In the genomic region with DNA sequence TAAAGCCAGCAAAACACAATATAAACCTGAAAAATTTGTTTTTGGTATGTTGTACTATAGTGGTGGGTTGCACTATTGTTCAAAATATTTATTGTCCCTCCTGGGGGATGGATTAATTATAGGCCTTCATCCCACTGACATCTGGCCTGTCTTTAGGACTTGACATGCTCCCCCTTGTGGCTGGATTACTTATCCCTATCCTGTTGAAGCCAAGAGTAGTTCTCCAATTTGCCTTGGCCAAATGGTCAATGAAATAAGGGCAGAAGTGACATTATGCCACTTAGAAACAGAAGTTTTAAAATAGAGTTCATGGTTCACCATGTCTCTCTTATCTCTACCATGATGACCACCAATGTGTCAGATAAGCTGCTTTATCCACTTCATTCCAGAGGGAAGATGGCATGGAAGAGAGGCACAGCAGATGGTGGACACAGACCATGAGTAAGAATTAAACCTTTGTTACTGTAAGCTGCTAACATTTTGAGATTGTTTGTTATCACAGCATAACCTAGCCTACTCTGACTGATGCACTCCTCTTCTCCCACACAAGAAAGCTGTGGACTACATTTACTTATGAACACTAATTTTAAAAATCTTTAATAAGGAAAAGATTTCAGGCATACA, we compare ENCODE assay signal across 10 cellular contexts. TPM values are rescaled to one million over a fixed set of nuclear protein-coding genes. Genes with fewer than 3 reads are reported as not detected.
DNase-seq lines count a peak whose midpoint lies in the region; ATAC-seq and TF ChIP-seq lines count a peak whose summit lies in the region.
"Had no signal": no experiment of that assay in that cellular context is flagged by ENCODE, and none has a peak within 500 bp of the region (broad histone marks: within the 10 kb centered on the region; RNA-seq: fewer than 3 reads in every experiment).

No MANE protein-coding gene starts in this region.

- H3K4me3 ChIP-seq in fibroblast of the aortic adventitia (ENCODE audit: low read depth, low read length) (no peak overlapping the region), upper lobe of right lung (no peak overlapping the region)

- no peak overlapping the region for H3K27ac ChIP-seq in upper lobe of right lung
- H3K27ac ChIP-seq: neutrophil had no signal

- intact Hi-C loops in upper lobe of right lung (cut with DNase I), result no loop called here

- TF ChIP-seq CTCF in fibroblast of the aortic adventitia (IDR thresholded peaks at IDR 0.05; ENCODE audit: insufficient read depth, low read length) (peak; percentile 51), upper lobe of right lung (IDR thresholded peaks at IDR 0.05) (peak; percentile 67)

- H3K4me1 ChIP-seq in upper lobe of right lung, result no peaks in the 10 kb centered on the region

- ATAC-seq in upper lobe of right lung, result peak; percentile 79
- ATAC-seq: T-cell had no signal

- H3K36me3 ChIP-seq in upper lobe of right lung, result no peaks in the 10 kb centered on the region
- H3K36me3 ChIP-seq: neutrophil had no signal

- no peaks in the 10 kb centered on the region for H3K9me3 ChIP-seq in upper lobe of right lung
- H3K9me3 ChIP-seq: neutrophil had no signal

- no peaks in the 10 kb centered on the region for H3K27me3 ChIP-seq in upper lobe of right lung
- H3K27me3 ChIP-seq: neutrophil had no signal

- DNase-seq in COLO668 (lab: John Stamatoyannopoulos, UW; ENCODE audit: unreplicated experiment), result peak; percentile 6
- peak; percentile 39 for DNase-seq in H4 (ENCODE audit: low spot score)
- peak; percentile 51 for DNase-seq in RPMI7951 (ENCODE audit: low read depth)
- peak; percentile 30 for DNase-seq in fibroblast of the aortic adventitia (ENCODE audit: low read depth)
- DNase-seq in upper lobe of right lung, result no peak
- no peak for DNase-seq in islet precursor cell
- no peak for DNase-seq in cerebellar nuclear complex (lab: John Stamatoyannopoulos, UW)
- DNase-seq in OCI-M2 (lab: John Stamatoyannopoulos, UW; ENCODE audit: unreplicated experiment), result no peak

RNA-seq across cellular contexts. Expression of gene ARHGEF28, which starts 29.2 kb away (rescaled TPM):
- total RNA-seq in H4 (2014; rRNA removed; shearing (Covaris generic)), result 1.7 and 3.1 TPM in 2 replicates
- 11.3 and 13.4 TPM in 2 replicates for total RNA-seq in RPMI7951 (2014; rRNA removed; shearing (Covaris generic))
- total RNA-seq in fibroblast of the aortic adventitia (ENCODE audit: low replicate concordance) (10.1 and 26.2 TPM in 2 replicates), upper lobe of right lung (22.3 TPM)

RNA-seq across cellular contexts. Expression of gene UTP15, which starts 31.3 kb away (rescaled TPM):
- 20.8 and 23.2 TPM in 2 replicates for total RNA-seq in H4 (2014; rRNA removed; shearing (Covaris generic))
- 14.7 and 19.0 TPM in 2 replicates for total RNA-seq in RPMI7951 (2014; rRNA removed; shearing (Covaris generic))
- 31.2 and 33.2 TPM in 2 replicates for total RNA-seq in fibroblast of the aortic adventitia (ENCODE audit: low replicate concordance)
- 20.1 TPM for total RNA-seq in upper lobe of right lung

RNA-seq across cellular contexts. Expression of gene ANKRA2, which starts 31.4 kb away (rescaled TPM):
- 10.8 and 11.7 TPM in 2 replicates for total RNA-seq in H4 (2014; rRNA removed; shearing (Covaris generic))
- 15.2 and 19.5 TPM in 2 replicates for total RNA-seq in RPMI7951 (2014; rRNA removed; shearing (Covaris generic))
- 10.5 and 15.3 TPM in 2 replicates for total RNA-seq in fibroblast of the aortic adventitia (ENCODE audit: low replicate concordance)
- total RNA-seq in upper lobe of right lung, result 24.0 TPM

Comparison
In these comparisons a context has a peak if more than half of its experiments do, and no peak if none do; other contexts are left out.
1. DNase-seq: peak in COLO668 (single experiment), H4 (single experiment), RPMI7951 (single experiment) and fibroblast of the aortic adventitia (single experiment); none in upper lobe of right lung (single experiment), islet precursor cell (single experiment), cerebellar nuclear complex (0 of 2) and OCI-M2 (single experiment).